Comparison of ENCODE assay signal across 1 cellular context in the genomic region with DNA sequence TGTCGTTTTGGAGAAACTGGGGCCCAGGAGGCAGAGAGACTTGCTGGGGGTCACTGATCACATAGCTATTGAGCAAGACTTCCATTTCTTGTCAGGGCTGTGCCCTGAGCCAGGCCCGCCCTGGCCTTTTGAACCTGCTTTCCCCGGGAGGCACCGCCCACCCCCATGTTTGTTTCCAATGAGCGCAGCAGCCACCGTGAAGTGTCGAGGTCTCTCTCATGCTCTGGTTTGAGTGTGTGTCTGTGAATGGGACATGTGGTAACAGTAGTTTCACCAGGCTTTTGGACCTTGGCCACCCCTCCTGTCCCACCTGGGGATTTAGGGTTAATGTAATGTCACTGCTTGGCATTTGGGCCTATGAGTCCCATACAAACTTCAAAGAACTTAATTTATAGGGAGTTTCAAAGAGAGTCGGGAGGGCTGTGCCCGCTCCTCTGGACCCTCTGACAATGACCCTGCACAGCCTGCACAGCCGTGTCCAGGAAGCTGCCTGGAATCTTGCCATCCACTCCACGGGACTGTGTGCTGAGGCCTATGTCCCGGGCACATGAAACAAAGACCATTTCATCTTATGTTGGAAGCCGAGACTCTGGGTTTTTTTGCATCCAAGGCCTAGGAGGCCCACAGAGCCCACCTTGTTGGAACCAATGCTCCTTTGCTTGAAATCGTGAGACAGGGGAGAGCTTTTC.
TF ChIP-seq lines count a peak whose summit lies in the region.

No MANE protein-coding gene starts in this region.

TF ChIP-seq in K562, 482 proteins besides CTCF, POLR2A, EP300 and RAD21 (continued from another document and continues in another):
- TF ChIP-seq, protein P1, sequence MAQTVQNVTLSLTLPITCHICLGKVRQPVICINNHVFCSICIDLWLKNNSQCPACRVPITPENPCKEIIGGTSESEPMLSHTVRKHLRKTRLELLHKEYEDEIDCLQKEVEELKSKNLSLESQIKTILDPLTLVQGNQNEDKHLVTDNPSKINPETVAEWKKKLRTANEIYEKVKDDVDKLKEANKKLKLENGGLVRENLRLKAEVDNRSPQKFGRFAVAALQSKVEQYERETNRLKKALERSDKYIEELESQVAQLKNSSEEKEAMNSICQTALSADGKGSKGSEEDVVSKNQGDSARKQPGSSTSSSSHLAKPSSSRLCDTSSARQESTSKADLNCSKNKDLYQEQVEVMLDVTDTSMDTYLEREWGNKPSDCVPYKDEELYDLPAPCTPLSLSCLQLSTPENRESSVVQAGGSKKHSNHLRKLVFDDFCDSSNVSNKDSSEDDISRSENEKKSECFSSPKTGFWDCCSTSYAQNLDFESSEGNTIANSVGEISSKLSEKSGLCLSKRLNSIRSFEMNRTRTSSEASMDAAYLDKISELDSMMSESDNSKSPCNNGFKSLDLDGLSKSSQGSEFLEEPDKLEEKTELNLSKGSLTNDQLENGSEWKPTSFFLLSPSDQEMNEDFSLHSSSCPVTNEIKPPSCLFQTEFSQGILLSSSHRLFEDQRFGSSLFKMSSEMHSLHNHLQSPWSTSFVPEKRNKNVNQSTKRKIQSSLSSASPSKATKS (CRISPR knock-in tag; IDR thresholded peaks at IDR 0.05) = no peak
- TF ChIP-seq USF1 (CRISPR knock-in tag; IDR thresholded peaks at IDR 0.05) = no peak
- TF ChIP-seq ID3 (CRISPR knock-in tag; IDR thresholded peaks at IDR 0.05) = no peak
- no peak for TF ChIP-seq ID3 (tag; IDR thresholded peaks at IDR 0.05)
- no peak for TF ChIP-seq MXD1 (CRISPR knock-in tag; IDR thresholded peaks at IDR 0.05; ENCODE audit: borderline replicate concordance, poor library complexity, severe bottlenecking)
- no peak for TF ChIP-seq FOXP4 (CRISPR knock-in tag; IDR thresholded peaks at IDR 0.05; ENCODE audit: borderline replicate concordance)
- TF ChIP-seq FOXA1 (IDR thresholded peaks at IDR 0.05; ENCODE audit: borderline replicate concordance) = no peak
- TF ChIP-seq IFI16 (CRISPR knock-in tag; IDR thresholded peaks at IDR 0.05) = no peak
- TF ChIP-seq TBP (optimal IDR thresholded peaks at IDR 0.05; ENCODE audit: low read depth, low read length) = peak; percentile 16
- TF ChIP-seq ZNF408 (CRISPR knock-in tag; IDR thresholded peaks at IDR 0.05; ENCODE audit: low read depth) = no peak
- no peak for TF ChIP-seq HNRNPLL (IDR thresholded peaks at IDR 0.05; ENCODE audit: low read depth, low read length, poor library complexity, severe bottlenecking)
- TF ChIP-seq RBM22 (IDR thresholded peaks at IDR 0.05; ENCODE audit: low read depth, low read length, poor library complexity, severe bottlenecking) = no peak
- TF ChIP-seq MED1 (CRISPR knock-in tag; IDR thresholded peaks at IDR 0.05; ENCODE audit: borderline replicate concordance) = no peak
- TF ChIP-seq E4F1 (CRISPR knock-in tag; IDR thresholded peaks at IDR 0.05; ENCODE audit: borderline replicate concordance) = no peak
- TF ChIP-seq SRF (CRISPR knock-in tag; IDR thresholded peaks at IDR 0.05) = no peak
- TF ChIP-seq, protein P2, sequence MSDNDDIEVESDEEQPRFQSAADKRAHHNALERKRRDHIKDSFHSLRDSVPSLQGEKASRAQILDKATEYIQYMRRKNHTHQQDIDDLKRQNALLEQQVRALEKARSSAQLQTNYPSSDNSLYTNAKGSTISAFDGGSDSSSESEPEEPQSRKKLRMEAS (CRISPR knock-in tag; IDR thresholded peaks at IDR 0.05) = peak; percentile 49; the same call in 1 of the 2 replicates
- TF ChIP-seq BRCA1 (IDR thresholded peaks at IDR 0.05) = no peak
- TF ChIP-seq BRCA1 (CRISPR knock-in tag; IDR thresholded peaks at IDR 0.05) = no peak
- TF ChIP-seq TEAD2 (tag; IDR thresholded peaks at IDR 0.05) = no peak
- TF ChIP-seq, protein P3, sequence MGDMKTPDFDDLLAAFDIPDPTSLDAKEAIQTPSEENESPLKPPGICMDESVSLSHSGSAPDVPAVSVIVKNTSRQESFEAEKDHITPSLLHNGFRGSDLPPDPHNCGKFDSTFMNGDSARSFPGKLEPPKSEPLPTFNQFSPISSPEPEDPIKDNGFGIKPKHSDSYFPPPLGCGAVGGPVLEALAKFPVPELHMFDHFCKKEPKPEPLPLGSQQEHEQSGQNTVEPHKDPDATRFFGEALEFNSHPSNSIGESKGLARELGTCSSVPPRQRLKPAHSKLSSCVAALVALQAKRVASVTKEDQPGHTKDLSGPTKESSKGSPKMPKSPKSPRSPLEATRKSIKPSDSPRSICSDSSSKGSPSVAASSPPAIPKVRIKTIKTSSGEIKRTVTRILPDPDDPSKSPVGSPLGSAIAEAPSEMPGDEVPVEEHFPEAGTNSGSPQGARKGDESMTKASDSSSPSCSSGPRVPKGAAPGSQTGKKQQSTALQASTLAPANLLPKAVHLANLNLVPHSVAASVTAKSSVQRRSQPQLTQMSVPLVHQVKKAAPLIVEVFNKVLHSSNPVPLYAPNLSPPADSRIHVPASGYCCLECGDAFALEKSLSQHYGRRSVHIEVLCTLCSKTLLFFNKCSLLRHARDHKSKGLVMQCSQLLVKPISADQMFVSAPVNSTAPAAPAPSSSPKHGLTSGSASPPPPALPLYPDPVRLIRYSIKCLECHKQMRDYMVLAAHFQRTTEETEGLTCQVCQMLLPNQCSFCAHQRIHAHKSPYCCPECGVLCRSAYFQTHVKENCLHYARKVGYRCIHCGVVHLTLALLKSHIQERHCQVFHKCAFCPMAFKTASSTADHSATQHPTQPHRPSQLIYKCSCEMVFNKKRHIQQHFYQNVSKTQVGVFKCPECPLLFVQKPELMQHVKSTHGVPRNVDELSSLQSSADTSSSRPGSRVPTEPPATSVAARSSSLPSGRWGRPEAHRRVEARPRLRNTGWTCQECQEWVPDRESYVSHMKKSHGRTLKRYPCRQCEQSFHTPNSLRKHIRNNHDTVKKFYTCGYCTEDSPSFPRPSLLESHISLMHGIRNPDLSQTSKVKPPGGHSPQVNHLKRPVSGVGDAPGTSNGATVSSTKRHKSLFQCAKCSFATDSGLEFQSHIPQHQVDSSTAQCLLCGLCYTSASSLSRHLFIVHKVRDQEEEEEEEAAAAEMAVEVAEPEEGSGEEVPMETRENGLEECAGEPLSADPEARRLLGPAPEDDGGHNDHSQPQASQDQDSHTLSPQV (IDR thresholded peaks at IDR 0.05) = peak; percentile 90; the same call in 1 of the 2 replicates
- TF ChIP-seq, protein P4, sequence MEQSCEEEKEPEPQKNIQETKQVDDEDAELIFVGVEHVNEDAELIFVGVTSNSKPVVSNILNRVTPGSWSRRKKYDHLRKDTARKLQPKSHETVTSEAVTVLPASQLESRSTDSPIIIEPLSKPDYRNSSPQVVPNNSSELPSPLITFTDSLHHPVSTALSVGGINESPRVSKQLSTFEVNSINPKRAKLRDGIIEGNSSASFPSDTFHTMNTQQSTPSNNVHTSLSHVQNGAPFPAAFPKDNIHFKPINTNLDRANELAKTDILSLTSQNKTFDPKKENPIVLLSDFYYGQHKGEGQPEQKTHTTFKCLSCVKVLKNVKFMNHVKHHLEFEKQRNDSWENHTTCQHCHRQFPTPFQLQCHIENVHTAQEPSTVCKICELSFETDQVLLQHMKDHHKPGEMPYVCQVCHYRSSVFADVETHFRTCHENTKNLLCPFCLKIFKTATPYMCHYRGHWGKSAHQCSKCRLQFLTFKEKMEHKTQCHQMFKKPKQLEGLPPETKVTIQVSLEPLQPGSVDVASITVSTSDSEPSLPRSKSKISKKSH (CRISPR knock-in tag; IDR thresholded peaks at IDR 0.05) = no peak
- no peak for TF ChIP-seq ZSCAN29 (IDR thresholded peaks at IDR 0.05)
- TF ChIP-seq, protein P5, sequence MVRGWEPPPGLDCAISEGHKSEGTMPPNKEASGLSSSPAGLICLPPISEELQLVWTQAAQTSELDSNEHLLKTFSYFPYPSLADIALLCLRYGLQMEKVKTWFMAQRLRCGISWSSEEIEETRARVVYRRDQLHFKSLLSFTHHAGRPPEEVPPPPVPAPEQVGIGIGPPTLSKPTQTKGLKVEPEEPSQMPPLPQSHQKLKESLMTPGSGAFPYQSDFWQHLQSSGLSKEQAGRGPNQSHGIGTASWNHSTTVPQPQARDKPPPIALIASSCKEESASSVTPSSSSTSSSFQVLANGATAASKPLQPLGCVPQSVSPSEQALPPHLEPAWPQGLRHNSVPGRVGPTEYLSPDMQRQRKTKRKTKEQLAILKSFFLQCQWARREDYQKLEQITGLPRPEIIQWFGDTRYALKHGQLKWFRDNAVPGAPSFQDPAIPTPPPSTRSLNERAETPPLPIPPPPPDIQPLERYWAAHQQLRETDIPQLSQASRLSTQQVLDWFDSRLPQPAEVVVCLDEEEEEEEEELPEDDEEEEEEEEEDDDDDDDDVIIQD (CRISPR knock-in tag; IDR thresholded peaks at IDR 0.05) = no peak
- TF ChIP-seq RBM15 (IDR thresholded peaks at IDR 0.05; ENCODE audit: insufficient read depth, low read length) = no peak
- TF ChIP-seq, protein P6, sequence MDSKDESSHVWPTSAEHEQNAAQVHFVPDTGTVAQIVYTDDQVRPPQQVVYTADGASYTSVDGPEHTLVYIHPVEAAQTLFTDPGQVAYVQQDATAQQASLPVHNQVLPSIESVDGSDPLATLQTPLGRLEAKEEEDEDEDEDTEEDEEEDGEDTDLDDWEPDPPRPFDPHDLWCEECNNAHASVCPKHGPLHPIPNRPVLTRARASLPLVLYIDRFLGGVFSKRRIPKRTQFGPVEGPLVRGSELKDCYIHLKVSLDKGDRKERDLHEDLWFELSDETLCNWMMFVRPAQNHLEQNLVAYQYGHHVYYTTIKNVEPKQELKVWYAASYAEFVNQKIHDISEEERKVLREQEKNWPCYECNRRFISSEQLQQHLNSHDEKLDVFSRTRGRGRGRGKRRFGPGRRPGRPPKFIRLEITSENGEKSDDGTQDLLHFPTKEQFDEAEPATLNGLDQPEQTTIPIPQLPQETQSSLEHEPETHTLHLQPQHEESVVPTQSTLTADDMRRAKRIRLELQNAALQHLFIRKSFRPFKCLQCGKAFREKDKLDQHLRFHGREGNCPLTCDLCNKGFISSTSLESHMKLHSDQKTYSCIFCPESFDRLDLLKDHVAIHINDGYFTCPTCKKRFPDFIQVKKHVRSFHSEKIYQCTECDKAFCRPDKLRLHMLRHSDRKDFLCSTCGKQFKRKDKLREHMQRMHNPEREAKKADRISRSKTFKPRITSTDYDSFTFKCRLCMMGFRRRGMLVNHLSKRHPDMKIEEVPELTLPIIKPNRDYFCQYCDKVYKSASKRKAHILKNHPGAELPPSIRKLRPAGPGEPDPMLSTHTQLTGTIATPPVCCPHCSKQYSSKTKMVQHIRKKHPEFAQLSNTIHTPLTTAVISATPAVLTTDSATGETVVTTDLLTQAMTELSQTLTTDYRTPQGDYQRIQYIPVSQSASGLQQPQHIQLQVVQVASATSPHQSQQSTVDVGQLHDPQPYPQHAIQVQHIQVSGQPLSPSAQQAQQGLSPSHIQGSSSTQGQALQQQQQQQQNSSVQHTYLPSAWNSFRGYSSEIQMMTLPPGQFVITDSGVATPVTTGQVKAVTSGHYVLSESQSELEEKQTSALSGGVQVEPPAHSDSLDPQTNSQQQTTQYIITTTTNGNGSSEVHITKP (IDR thresholded peaks at IDR 0.05; ENCODE audit: partially characterized antibody) = peak; percentile 83
- no peak for TF ChIP-seq ZNF143 (CRISPR knock-in tag; IDR thresholded peaks at IDR 0.05)
- TF ChIP-seq ZNF274 (IDR thresholded peaks at IDR 0.05; ENCODE audit: borderline replicate concordance, low read depth, low read length) = no peak
- TF ChIP-seq SMARCE1 (IDR thresholded peaks at IDR 0.05) = no peak
- no peak for TF ChIP-seq SMARCA4 (IDR thresholded peaks at IDR 0.05)
- TF ChIP-seq, protein P7, sequence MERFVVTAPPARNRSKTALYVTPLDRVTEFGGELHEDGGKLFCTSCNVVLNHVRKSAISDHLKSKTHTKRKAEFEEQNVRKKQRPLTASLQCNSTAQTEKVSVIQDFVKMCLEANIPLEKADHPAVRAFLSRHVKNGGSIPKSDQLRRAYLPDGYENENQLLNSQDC (CRISPR knock-in tag; IDR thresholded peaks at IDR 0.05) = no peak
- no peak for TF ChIP-seq ZNF830 (CRISPR knock-in tag; IDR thresholded peaks at IDR 0.05)
- no peak for TF ChIP-seq NR4A1 (CRISPR knock-in tag; IDR thresholded peaks at IDR 0.05)
- peak; percentile 24; the same call in 1 of the 2 replicates for TF ChIP-seq NR4A1 (tag; IDR thresholded peaks at IDR 0.05)
- no peak for TF ChIP-seq HMG20A (CRISPR knock-in tag; conservative IDR thresholded peaks at IDR 0.05)
- no peak for TF ChIP-seq ZNF134 (CRISPR knock-in tag; conservative IDR thresholded peaks at IDR 0.05)
- no peak for TF ChIP-seq TEAD1 (CRISPR knock-in tag; IDR thresholded peaks at IDR 0.05)
